8 cellular contexts compared by ENCODE assay signal in genomic region chr7:99562832-99563231, GRCh38. TPM values are rescaled to one million over a fixed set of nuclear protein-coding genes. Genes with fewer than 3 reads are reported as not detected.
A peak's percentile ranks its signal among the peaks of the same experiment; 100 is the strongest.
DNase-seq lines count a peak whose midpoint lies in the region; FAIRE-seq and TF ChIP-seq lines count a peak whose summit lies in the region.

No MANE protein-coding gene starts in this region.

- no peak overlapping the region for H3K4me3 ChIP-seq in fibroblast of mammary gland (ENCODE audit: control insufficient read depth, low read depth, low read length)

- DNase-seq in DMS 273 (lab: John Stamatoyannopoulos, UW; ENCODE audit: unreplicated experiment) (peak; percentile 17), DMS 273 treated with DMSO at 0.1 percent for 48 hours (lab: John Stamatoyannopoulos, UW) (no peak), fibroblast of mammary gland (ENCODE audit: low read depth) (peak; percentile 100), ureter (ENCODE audit: low spot score) (no peak), GM19239 (ENCODE audit: insufficient read length, low spot score) (no peak), GDM1 (lab: John Stamatoyannopoulos, UW) (no peak)
- DNase-seq in activated CD4-positive, alpha-beta T cell treated with anti-CD3 and anti-CD28 coated beads, Interleukin-2, amount 50 U/mL, for 48 hours, result peak; percentile 33 to 54
- DNase-seq in stimulated activated CD4-positive, alpha-beta T cell treated with anti-CD3 and anti-CD28 coated beads, Interleukin-1b, Interleukin-23, amount 100 ng/mL, for 48 hours, result peak; percentile 63

- FAIRE-seq in GM19239 (lab: Jason Lieb, UNC), result no peak

- TF ChIP-seq CTCF in fibroblast of mammary gland (conservative IDR thresholded peaks at IDR 0.05; ENCODE audit: control insufficient read depth, insufficient read depth, low read depth, low read length), result no peak

RNA-seq across cellular contexts. Expression of gene ZNF655, which starts 4.4 kb away (rescaled TPM):
- total RNA-seq in ureter, result 96.5 TPM

RNA-seq across cellular contexts. Expression of gene FAM200A, which starts 10.9 kb away (rescaled TPM):
- 8.7 TPM for total RNA-seq in ureter

RNA-seq across cellular contexts. Expression of gene TMEM225B, which starts 35.2 kb away (rescaled TPM):
- 2.9 TPM for total RNA-seq in ureter

RNA-seq across cellular contexts. Expression of gene ZSCAN25, which starts 53.9 kb away (rescaled TPM):
- total RNA-seq in ureter, result 23.1 TPM

RNA-seq across cellular contexts. Expression of gene ZKSCAN5, which starts 58.4 kb away (rescaled TPM):
- 9.4 TPM for total RNA-seq in ureter

Comparison
In these comparisons a context has a peak if more than half of its experiments do, and no peak if none do; other contexts are left out.
1. DNase-seq: peak in DMS 273 (single experiment), activated CD4-positive, alpha-beta T cell treated with anti-CD3 and anti-CD28 coated beads, Interleukin-2, amount 50 U/mL, for 48 hours (2 of 2), fibroblast of mammary gland (single experiment) and stimulated activated CD4-positive, alpha-beta T cell treated with anti-CD3 and anti-CD28 coated beads, Interleukin-1b, Interleukin-23, amount 100 ng/mL, for 48 hours (single experiment); none in DMS 273 treated with DMSO at 0.1 percent for 48 hours (single experiment), ureter (single experiment), GM19239 (single experiment) and GDM1 (single experiment).